In genomic region chr19:9834302-9834725, GRCh38 we compare ENCODE assay signal across 1 cellular context.
TF ChIP-seq lines count a peak whose summit lies in the region.

No MANE protein-coding gene starts in this region.

TF ChIP-seq in HCT116, 20 proteins besides CTCF, POLR2A, EP300 and RAD21 (continued from another document):
- TF ChIP-seq, protein P1, sequence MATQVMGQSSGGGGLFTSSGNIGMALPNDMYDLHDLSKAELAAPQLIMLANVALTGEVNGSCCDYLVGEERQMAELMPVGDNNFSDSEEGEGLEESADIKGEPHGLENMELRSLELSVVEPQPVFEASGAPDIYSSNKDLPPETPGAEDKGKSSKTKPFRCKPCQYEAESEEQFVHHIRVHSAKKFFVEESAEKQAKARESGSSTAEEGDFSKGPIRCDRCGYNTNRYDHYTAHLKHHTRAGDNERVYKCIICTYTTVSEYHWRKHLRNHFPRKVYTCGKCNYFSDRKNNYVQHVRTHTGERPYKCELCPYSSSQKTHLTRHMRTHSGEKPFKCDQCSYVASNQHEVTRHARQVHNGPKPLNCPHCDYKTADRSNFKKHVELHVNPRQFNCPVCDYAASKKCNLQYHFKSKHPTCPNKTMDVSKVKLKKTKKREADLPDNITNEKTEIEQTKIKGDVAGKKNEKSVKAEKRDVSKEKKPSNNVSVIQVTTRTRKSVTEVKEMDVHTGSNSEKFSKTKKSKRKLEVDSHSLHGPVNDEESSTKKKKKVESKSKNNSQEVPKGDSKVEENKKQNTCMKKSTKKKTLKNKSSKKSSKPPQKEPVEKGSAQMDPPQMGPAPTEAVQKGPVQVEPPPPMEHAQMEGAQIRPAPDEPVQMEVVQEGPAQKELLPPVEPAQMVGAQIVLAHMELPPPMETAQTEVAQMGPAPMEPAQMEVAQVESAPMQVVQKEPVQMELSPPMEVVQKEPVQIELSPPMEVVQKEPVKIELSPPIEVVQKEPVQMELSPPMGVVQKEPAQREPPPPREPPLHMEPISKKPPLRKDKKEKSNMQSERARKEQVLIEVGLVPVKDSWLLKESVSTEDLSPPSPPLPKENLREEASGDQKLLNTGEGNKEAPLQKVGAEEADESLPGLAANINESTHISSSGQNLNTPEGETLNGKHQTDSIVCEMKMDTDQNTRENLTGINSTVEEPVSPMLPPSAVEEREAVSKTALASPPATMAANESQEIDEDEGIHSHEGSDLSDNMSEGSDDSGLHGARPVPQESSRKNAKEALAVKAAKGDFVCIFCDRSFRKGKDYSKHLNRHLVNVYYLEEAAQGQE (IDR thresholded peaks at IDR 0.05; ENCODE audit: low read depth), result no peak
- TF ChIP-seq CBX3 (IDR thresholded peaks at IDR 0.05; ENCODE audit: low read depth), result no peak
- no peak for TF ChIP-seq YY1 (IDR thresholded peaks at IDR 0.05; ENCODE audit: extremely low read depth, insufficient replicate concordance, low read depth, low read length)
- TF ChIP-seq CEBPB (IDR thresholded peaks at IDR 0.05; ENCODE audit: low read depth), result no peak
- TF ChIP-seq FOSL1 (IDR thresholded peaks at IDR 0.05; ENCODE audit: low read depth), result no peak
- TF ChIP-seq EZH2phosphoT487 (IDR thresholded peaks at IDR 0.05; ENCODE audit: borderline replicate concordance), result no peak
- TF ChIP-seq EZH2 (IDR thresholded peaks at IDR 0.05), result no peak
- TF ChIP-seq ZNF274 (IDR thresholded peaks at IDR 0.05; ENCODE audit: low read depth, low read length), result no peak
- no peak for TF ChIP-seq ELF1 (IDR thresholded peaks at IDR 0.05; ENCODE audit: borderline replicate concordance, low read depth)
- TF ChIP-seq SP1 (IDR thresholded peaks at IDR 0.05; ENCODE audit: low read depth), result no peak
- TF ChIP-seq, protein P2, sequence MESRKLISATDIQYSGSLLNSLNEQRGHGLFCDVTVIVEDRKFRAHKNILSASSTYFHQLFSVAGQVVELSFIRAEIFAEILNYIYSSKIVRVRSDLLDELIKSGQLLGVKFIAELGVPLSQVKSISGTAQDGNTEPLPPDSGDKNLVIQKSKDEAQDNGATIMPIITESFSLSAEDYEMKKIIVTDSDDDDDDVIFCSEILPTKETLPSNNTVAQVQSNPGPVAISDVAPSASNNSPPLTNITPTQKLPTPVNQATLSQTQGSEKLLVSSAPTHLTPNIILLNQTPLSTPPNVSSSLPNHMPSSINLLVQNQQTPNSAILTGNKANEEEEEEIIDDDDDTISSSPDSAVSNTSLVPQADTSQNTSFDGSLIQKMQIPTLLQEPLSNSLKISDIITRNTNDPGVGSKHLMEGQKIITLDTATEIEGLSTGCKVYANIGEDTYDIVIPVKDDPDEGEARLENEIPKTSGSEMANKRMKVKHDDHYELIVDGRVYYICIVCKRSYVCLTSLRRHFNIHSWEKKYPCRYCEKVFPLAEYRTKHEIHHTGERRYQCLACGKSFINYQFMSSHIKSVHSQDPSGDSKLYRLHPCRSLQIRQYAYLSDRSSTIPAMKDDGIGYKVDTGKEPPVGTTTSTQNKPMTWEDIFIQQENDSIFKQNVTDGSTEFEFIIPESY (IDR thresholded peaks at IDR 0.05; ENCODE audit: extremely low read depth, insufficient replicate concordance, low read length), result no peak
- TF ChIP-seq, protein P3, sequence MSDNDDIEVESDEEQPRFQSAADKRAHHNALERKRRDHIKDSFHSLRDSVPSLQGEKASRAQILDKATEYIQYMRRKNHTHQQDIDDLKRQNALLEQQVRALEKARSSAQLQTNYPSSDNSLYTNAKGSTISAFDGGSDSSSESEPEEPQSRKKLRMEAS (IDR thresholded peaks at IDR 0.05), result no peak
- TF ChIP-seq SIN3A (IDR thresholded peaks at IDR 0.05; ENCODE audit: low read depth), result no peak
- TF ChIP-seq POLR2AphosphoS5 (IDR thresholded peaks at IDR 0.05; ENCODE audit: low read depth, low read length), result no peak
- TF ChIP-seq ATF3 (IDR thresholded peaks at IDR 0.05), result no peak
